14 cellular contexts compared by ENCODE assay signal in the genomic region with DNA sequence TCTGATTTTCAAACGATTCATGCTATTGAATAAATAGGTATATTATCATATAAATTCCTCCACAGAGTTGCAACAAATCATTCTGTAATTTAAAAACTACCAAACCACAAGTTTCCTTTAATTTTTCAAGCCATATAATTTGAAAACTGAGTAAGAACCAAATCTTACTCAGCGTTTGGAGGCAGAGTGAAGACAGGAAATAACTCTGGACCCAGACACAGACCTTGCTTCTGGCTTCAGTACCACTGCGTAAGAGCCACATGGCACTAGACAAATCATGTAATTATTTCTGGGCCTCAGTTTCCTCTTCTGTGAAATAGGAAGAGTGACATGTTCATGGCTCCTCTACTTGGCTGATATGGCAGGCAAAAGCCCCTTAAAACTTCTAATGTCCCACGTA.
"Had no signal": no experiment of that assay in that cellular context is flagged by ENCODE, and none has a peak within 500 bp of the region (broad histone marks: within the 10 kb centered on the region; RNA-seq: fewer than 3 reads in every experiment).

No MANE protein-coding gene starts in this region.

- H3K4me3 ChIP-seq: cardiac muscle cell, mucosa of descending colon, transverse colon had no signal

- H3K27ac ChIP-seq: cardiac muscle cell, foreskin keratinocyte, transverse colon had no signal

- ATAC-seq: activated naive CD8-positive, alpha-beta T cell treated with anti-CD3 and anti-CD28 coated beads, Interleukin-2, amount 50 U/mL, for 24 hours; mucosa of descending colon; naive thymus-derived CD8-positive, alpha-beta T cell had no signal

- H3K4me3 Mint-ChIP-seq: activated naive CD4-positive, alpha-beta T cell treated with anti-CD3 and anti-CD28 coated beads for 36 hours; activated naive CD8-positive, alpha-beta T cell treated with anti-CD3 and anti-CD28 coated beads, Interleukin-2, amount 50 U/mL, for 24 hours; activated T-helper 1 cell treated with anti-CD3 and anti-CD28 coated beads, Interleukin-12 subunit alpha, Interleukin-12 subunit beta, Interleukin-2, Interleukin-4 antibody, amounts not matched to agents 30 ng/mL and 10 ng/mL and 1 ng/mL, durations not matched to agents 14 hours and 24 hours and 36 hours; naive thymus-derived CD8-positive, alpha-beta T cell had no signal

- H3K4me1 ChIP-seq: foreskin keratinocyte, transverse colon had no signal

- H3K9me3 Mint-ChIP-seq: activated naive CD4-positive, alpha-beta T cell treated with anti-CD3 and anti-CD28 coated beads for 36 hours; activated naive CD8-positive, alpha-beta T cell treated with anti-CD3 and anti-CD28 coated beads, Interleukin-2, amount 50 U/mL, for 24 hours had no signal

- H3K9me3 ChIP-seq: mucosa of descending colon, transverse colon had no signal

- H3K27ac Mint-ChIP-seq: activated naive CD4-positive, alpha-beta T cell treated with anti-CD3 and anti-CD28 coated beads for 36 hours; activated naive CD8-positive, alpha-beta T cell treated with anti-CD3 and anti-CD28 coated beads, Interleukin-2, amount 50 U/mL, for 24 hours; activated T-helper 1 cell treated with anti-CD3 and anti-CD28 coated beads, Interleukin-12 subunit alpha, Interleukin-12 subunit beta, Interleukin-2, Interleukin-4 antibody, amounts not matched to agents 30 ng/mL and 10 ng/mL and 1 ng/mL, durations not matched to agents 14 hours and 24 hours and 36 hours had no signal

- H3K36me3 Mint-ChIP-seq: naive thymus-derived CD8-positive, alpha-beta T cell had no signal

- H3K36me3 ChIP-seq: cardiac muscle cell, transverse colon had no signal

- H3K27me3 ChIP-seq: cardiac muscle cell, foreskin keratinocyte, transverse colon had no signal

- DNase-seq: activated CD4-positive, alpha-beta T cell treated with anti-CD3 and anti-CD28 coated beads, Interleukin-2, amount 50 U/mL, for 1 hour; activated CD8-positive, alpha-beta memory T cell treated with anti-CD3 and anti-CD28 coated beads for 24 hours; activated naive CD4-positive, alpha-beta T cell treated with anti-CD3 and anti-CD28 coated beads for 36 hours; activated naive CD8-positive, alpha-beta T cell treated with anti-CD3 and anti-CD28 coated beads, Interleukin-2, amount 50 U/mL, for 24 hours; foreskin keratinocyte; mucosa of descending colon; naive thymus-derived CD8-positive, alpha-beta T cell; retina; stimulated activated CD4-positive, alpha-beta T cell treated with anti-CD3 and anti-CD28 coated beads, Interleukin-4, amount 100 ng/mL, for 24 hours; stimulated activated naive CD4-positive, alpha-beta T cell; substantia nigra; transverse colon had no signal
